14 cellular contexts compared by ENCODE assay signal in the genomic region with DNA sequence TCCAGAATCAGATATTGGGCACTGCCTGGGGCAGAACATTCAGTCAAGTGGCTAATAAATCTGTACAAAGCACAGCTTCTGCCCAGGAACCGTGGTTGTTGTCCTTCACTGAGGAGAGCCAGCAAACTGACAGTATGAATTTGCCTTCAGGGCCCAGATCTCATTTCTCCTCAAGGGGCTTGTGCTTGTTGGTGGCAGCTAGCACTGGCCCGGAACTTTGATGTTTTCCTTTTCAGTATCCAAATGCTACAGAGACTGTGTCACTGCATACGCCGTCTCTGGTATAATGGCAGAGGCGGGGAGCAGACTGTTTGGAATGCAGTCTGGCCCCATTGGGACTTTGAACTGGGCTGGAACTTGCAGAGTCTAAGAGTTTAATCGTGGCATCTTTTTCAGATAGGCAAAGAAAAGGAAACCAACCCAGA. TPM values are rescaled to one million over a fixed set of nuclear protein-coding genes. Genes with fewer than 3 reads are reported as not detected.
A peak's percentile ranks its signal among the peaks of the same experiment; 100 is the strongest.
DNase-seq lines count a peak whose midpoint lies in the region; ATAC-seq, FAIRE-seq and TF ChIP-seq lines count a peak whose summit lies in the region.
"Had no signal": no experiment of that assay in that cellular context is flagged by ENCODE, and none has a peak within 500 bp of the region (broad histone marks: within the 10 kb centered on the region; RNA-seq: fewer than 3 reads in every experiment).

No MANE protein-coding gene starts in this region.

- H3K4me3 ChIP-seq in right lobe of liver = no peak overlapping the region
- H3K4me3 ChIP-seq in transverse colon = no peak overlapping the region

- peak overlapping the region; percentile 35 for H3K4me3 Mint-ChIP-seq in chondrocyte (ENCODE audit: unreplicated experiment)
- H3K4me3 Mint-ChIP-seq: memory B cell had no signal

- H3K27me3 ChIP-seq in right lobe of liver (no peaks in the 10 kb centered on the region), transverse colon (no peaks in the 10 kb centered on the region)

- H3K27ac Mint-ChIP-seq in chondrocyte (ENCODE audit: unreplicated experiment) = peak overlapping the region; percentile 85
- H3K27ac Mint-ChIP-seq: memory B cell had no signal

- H3K9me3 ChIP-seq in right lobe of liver (no peaks in the 10 kb centered on the region), transverse colon (no peaks in the 10 kb centered on the region)

- DNase-seq in NCI-H1417 (lab: John Stamatoyannopoulos, UW) = peak in 2 of 3 experiments; percentile 21 to 66
- DNase-seq in NCI-H1417 treated with DMSO at 0.1 percent for 48 hours (lab: John Stamatoyannopoulos, UW) = no peak
- no peak for DNase-seq in chondrocyte (ENCODE audit: low spot score)
- peak in 1 of 3 donors; percentile 24 for DNase-seq in right lobe of liver
- DNase-seq in transverse colon = peak; percentile 82
- DNase-seq in kidney glomerular epithelial cell (lab: John Stamatoyannopoulos, UW) = no peak
- DNase-seq in HTR-8/SVneo (ENCODE audit: insufficient read length, low spot score) = no peak
- DNase-seq in GM19238 (ENCODE audit: insufficient read length, low spot score) = no peak
- DNase-seq: NCI-H226; stimulated activated CD4-positive, alpha-beta T cell treated with anti-CD3 and anti-CD28 coated beads, Interleukin-1b, Interleukin-23, amount 100 ng/mL, for 48 hours; substantia nigra had no signal

- TF ChIP-seq CTCF in chondrocyte (IDR thresholded peaks at IDR 0.05) (no peak), right lobe of liver (IDR thresholded peaks at IDR 0.05) (no peak), transverse colon (IDR thresholded peaks at IDR 0.05) (no peak)

- WGBS in right lobe of liver (ENCODE audit: insufficient coverage, low coverage, low lambda C conversion rate, missing lambda C conversion rate) = 54% methylated on average over 5 of the region's 6 CpGs
- 52% methylated on average over 6 of the region's 6 CpGs; no CpG with 5 or more reads in 1 of the 2 donors for WGBS in transverse colon (ENCODE audit: low coverage in 1 of 2), 2 donors

- in situ Hi-C loops in transverse colon (cut with MboI; ENCODE audit: low pct_ligation_motif_present in 1 of 4, low pct_unique_long_range_greater_than_20kb in 1 of 4, low sequenced_read_pairs in 3 of 4) = loop anchor here in 1 of 4 donors (25.0 kb wide), 1 partner anchor 90 kb away; no protein-coding TSS in a partner anchor

- TF ChIP-seq POLR2A in right lobe of liver (IDR thresholded peaks at IDR 0.05) (no peak), transverse colon (IDR thresholded peaks at IDR 0.05) (peak; percentile 73)

- no peaks in the 10 kb centered on the region for H3K9me3 Mint-ChIP-seq in chondrocyte (ENCODE audit: low read depth)
- H3K9me3 Mint-ChIP-seq: memory B cell had no signal

- TF ChIP-seq EP300 in transverse colon (IDR thresholded peaks at IDR 0.05; ENCODE audit: low read depth) = no peak

- H3K36me3 ChIP-seq in right lobe of liver (no peaks in the 10 kb centered on the region), transverse colon (no peaks in the 10 kb centered on the region)

- no peaks in the 10 kb centered on the region for H3K36me3 Mint-ChIP-seq in chondrocyte (ENCODE audit: low read depth)
- H3K36me3 Mint-ChIP-seq: memory B cell had no signal

- intact Hi-C loops in right lobe of liver (cut with DNase I) = no loop called here
- intact Hi-C loops in transverse colon (cut with DNase I; ENCODE audit: low total_unique reads) = no loop called here

- H3K4me1 Mint-ChIP-seq in chondrocyte (ENCODE audit: low read depth) = peaks cover 60% of the 10 kb centered on the region
- H3K4me1 Mint-ChIP-seq: memory B cell had no signal

- peaks cover 0 to 22% (median 0%) of the 10 kb centered on the region in 4 donors for H3K4me1 ChIP-seq in right lobe of liver
- peaks cover 0 to 55% (median 25%) of the 10 kb centered on the region in 4 donors for H3K4me1 ChIP-seq in transverse colon

- H3K27ac ChIP-seq in right lobe of liver = no peak overlapping the region
- H3K27ac ChIP-seq in transverse colon = peak overlapping the region; percentile 72 to 79 (median 76)
- H3K27ac ChIP-seq: HL-60 had no signal

- H3K27me3 Mint-ChIP-seq in chondrocyte (ENCODE audit: low read depth) = no peaks in the 10 kb centered on the region
- H3K27me3 Mint-ChIP-seq: memory B cell had no signal

- peak; percentile 42 to 81 (median 60) for ATAC-seq in right lobe of liver

- no peak for FAIRE-seq in HTR-8/SVneo (lab: Jason Lieb, UNC)
- FAIRE-seq: A204.1 had no signal

RNA-seq across cellular contexts. Expression of gene ADD3, which starts 30.4 kb away (rescaled TPM):
- 75.1 to 135 TPM (median 80.8 TPM) in 3 replicates for total RNA-seq in chondrocyte
- total RNA-seq in right lobe of liver = 10 to 100 TPM; 11.7 to 71.3 (median 16.2) TPM
- total RNA-seq in transverse colon = 100 to 1,000 TPM; 175 to 342 (median 258) TPM

RNA-seq across cellular contexts. Expression of gene XPNPEP1, which starts 54.1 kb away (rescaled TPM):
- total RNA-seq in chondrocyte (79.8 to 95.7 TPM (median 80.6 TPM) in 3 replicates), right lobe of liver (10 to 100 TPM; 13.9 to 57.8 (median 29.4) TPM), transverse colon (100 to 1,000 TPM; 108 to 298 (median 127) TPM)

Comparison
In these comparisons a context has a peak if more than half of its experiments do, and no peak if none do; other contexts are left out.
1. DNase-seq: peak in NCI-H1417 (2 of 3) and transverse colon (single experiment); none in NCI-H1417 treated with DMSO at 0.1 percent for 48 hours (single experiment), chondrocyte (single experiment), kidney glomerular epithelial cell (single experiment), HTR-8/SVneo (single experiment) and GM19238 (single experiment).
2. H3K27ac ChIP-seq: peak in transverse colon (4 of 4); none in right lobe of liver (0 of 3).